In genomic region chr17:67818110-67819002, GRCh38 we compare ENCODE assay signal across 9 cellular contexts. TPM values are rescaled to one million over a fixed set of nuclear protein-coding genes. Genes with fewer than 3 reads are reported as not detected.
DNase-seq lines count a peak whose midpoint lies in the region; ATAC-seq and TF ChIP-seq lines count a peak whose summit lies in the region.
"Had no signal": no experiment of that assay in that cellular context is flagged by ENCODE, and none has a peak within 500 bp of the region (broad histone marks: within the 10 kb centered on the region; RNA-seq: fewer than 3 reads in every experiment).

No MANE protein-coding gene starts in this region.

- no peaks in the 10 kb centered on the region for H3K36me3 ChIP-seq in SK-N-SH (replicated peaks in 1 of 2; ENCODE audit: control insufficient read depth in 1 of 2, insufficient read depth in 2 of 2, low read length in 1 of 2)

- CTCF ChIA-PET in SK-N-SH (lab: Yijun Ruan, JAX): interaction anchor here (1.1 to 2.2 kb wide), 3 partner anchors 18 to 443 kb away, joined by 3 to 8 read pairs (median 3); no protein-coding TSS in a partner anchor

- no peak for TF ChIP-seq RAD21 in SK-N-SH (IDR thresholded peaks at IDR 0.05; ENCODE audit: low read length)

- no peaks in the 10 kb centered on the region for H4K20me1 ChIP-seq in SK-N-SH (ENCODE audit: insufficient read depth)

- no peak overlapping the region for H3K27ac ChIP-seq in SK-N-SH (ENCODE audit: low read depth in 2 of 2, low read length in 1 of 2)

- WGBS in SK-N-SH (ENCODE audit: low lambda C conversion rate): 53% methylated on average over 7 of the region's 7 CpGs

- no peaks in the 10 kb centered on the region for H3K9me3 ChIP-seq in SK-N-SH

- DNase-seq in epithelial cell of proximal tubule (ENCODE audit: low read depth) (peak; percentile 25), NCI-H446 treated with DMSO at 0.1 percent for 48 hours (lab: John Stamatoyannopoulos, UW) (no peak), SK-N-SH (no peak), hepatic stellate cell (ENCODE audit: low spot score) (no peak), NCI-H345 treated with DMSO at 0.1 percent for 48 hours (lab: John Stamatoyannopoulos, UW; ENCODE audit: unreplicated experiment) (no peak)
- DNase-seq: activated naive CD8-positive, alpha-beta T cell treated with anti-CD3 and anti-CD28 coated beads, Interleukin-2, amount 10 ng/mL, durations not matched to agents 7 days and 5 days had no signal

- TF ChIP-seq CTCF in epithelial cell of proximal tubule (conservative IDR thresholded peaks at IDR 0.05; ENCODE audit: low read depth, low read length): no peak
- no peak for TF ChIP-seq CTCF in SK-N-SH (IDR thresholded peaks at IDR 0.05)

- no peaks in the 10 kb centered on the region for H3K27me3 ChIP-seq in SK-N-SH (ENCODE audit: insufficient read depth)

- H3K4me3 ChIP-seq in epithelial cell of proximal tubule (ENCODE audit: low read depth, low read length): no peak overlapping the region
- H3K4me3 ChIP-seq in SK-N-SH (ENCODE audit: low read depth in 2 of 2, low read length in 1 of 2): no peak overlapping the region

- no peak overlapping the region for H3K4me2 ChIP-seq in SK-N-SH

- no peaks in the 10 kb centered on the region for H3K79me2 ChIP-seq in SK-N-SH (ENCODE audit: insufficient read depth)

- H3K4me1 ChIP-seq in SK-N-SH (ENCODE audit: control insufficient read depth in 1 of 2, insufficient read depth in 2 of 2, low read depth in 1 of 2, low read length in 1 of 2): no peaks in the 10 kb centered on the region

- H2AFZ ChIP-seq in SK-N-SH (ENCODE audit: low read depth): no peak overlapping the region

- POLR2A ChIA-PET in SK-N-SH (lab: Yijun Ruan, JAX): no interaction called here

- no peak overlapping the region for H3K9ac ChIP-seq in SK-N-SH

- H3K9me2 ChIP-seq in SK-N-SH: no peaks in the 10 kb centered on the region

- peak; percentile 74 for ATAC-seq in GM18502 (IDR thresholded peaks at IDR 0.05; ENCODE audit: poor library complexity, unreplicated experiment)
- ATAC-seq in GM21423 (IDR thresholded peaks at IDR 0.05; ENCODE audit: unreplicated experiment): peak; percentile 67
- peak; percentile 70 for ATAC-seq in HG03196 (IDR thresholded peaks at IDR 0.05; ENCODE audit: unreplicated experiment)

- peaks cover 6% of the 10 kb centered on the region for H3F3A ChIP-seq in SK-N-SH (replicated peaks; ENCODE audit: insufficient read depth)

- no peak for TF ChIP-seq EP300 in SK-N-SH (IDR thresholded peaks at IDR 0.05; ENCODE audit: borderline replicate concordance in 1 of 2, low read depth in 1 of 2, low read length in 1 of 2)

TF ChIP-seq in SK-N-SH, 30 proteins besides CTCF, POLR2A, EP300 and RAD21:
- no peak for TF ChIP-seq FOXJ3 (CRISPR knock-in tag; IDR thresholded peaks at IDR 0.05)
- no peak for TF ChIP-seq POLR2AphosphoS5 (IDR thresholded peaks at IDR 0.05; ENCODE audit: low read depth, low read length)
- TF ChIP-seq ELF1 (IDR thresholded peaks at IDR 0.05): no peak
- TF ChIP-seq CHD2 (IDR thresholded peaks at IDR 0.05; ENCODE audit: low read length, partially characterized antibody): no peak

RNA-seq across cellular contexts. Expression of gene BPTF, which starts 6.9 kb away (rescaled TPM):
- 27.8 and 38.0 TPM in 2 replicates for total RNA-seq in epithelial cell of proximal tubule
- 51.9 and 61.4 TPM in 2 replicates for polyA plus RNA-seq in SK-N-SH (2012; rRNA removed)
- polyA plus RNA-seq in SK-N-SH (2012; cell fraction: cytosol; rRNA removed): 54.3 and 56.9 TPM in 2 replicates
- polyA plus RNA-seq in SK-N-SH (2012; cell fraction: nucleus; rRNA removed): 97.5 and 134 TPM in 2 replicates
